In genomic region chr1:183632964-183633363, GRCh38 we compare ENCODE assay signal across 9 cellular contexts. TPM values are rescaled to one million over a fixed set of nuclear protein-coding genes. Genes with fewer than 3 reads are reported as not detected.
DNase-seq lines count a peak whose midpoint lies in the region; ATAC-seq, FAIRE-seq and TF ChIP-seq lines count a peak whose summit lies in the region.
"Had no signal": no experiment of that assay in that cellular context is flagged by ENCODE, and none has a peak within 500 bp of the region (broad histone marks: within the 10 kb centered on the region; RNA-seq: fewer than 3 reads in every experiment).

No MANE protein-coding gene starts in this region.

- H3K79me2 ChIP-seq in HepG2 (ENCODE audit: insufficient read depth, low read length): peaks cover 37% of the 10 kb centered on the region

- FAIRE-seq in HepG2 (lab: Jason Lieb, UNC): no peak

- CTCF ChIA-PET in HepG2 (lab: Yijun Ruan, JAX; ENCODE audit: low intra/inter-chr PET ratio, low total read pairs): interaction anchor here (1.2 kb wide), 1 partner anchor 283 kb away, joined by 3 read pairs; no protein-coding TSS in a partner anchor

- peak overlapping the region; percentile 70 for H3K4me2 ChIP-seq in HepG2 (ENCODE audit: low read depth, low read length)

- no peaks in the 10 kb centered on the region for H3K9me3 Mint-ChIP-seq in activated T-helper 2 cell treated with anti-CD3 and anti-CD28 coated beads, Interferon-gamma antibody, Interleukin-2, Interleukin-4, amounts not matched to agents 10 μg/mL and 5 μg/mL and 100 μg/mL, durations not matched to agents 14 hours and 24 hours and 36 hours

- peaks cover 5% of the 10 kb centered on the region for H3K27me3 Mint-ChIP-seq in activated T-helper 2 cell treated with anti-CD3 and anti-CD28 coated beads, Interferon-gamma antibody, Interleukin-2, Interleukin-4, amounts not matched to agents 10 μg/mL and 5 μg/mL and 100 μg/mL, durations not matched to agents 14 hours and 24 hours and 36 hours (ENCODE audit: low read depth)

- H3K27ac Mint-ChIP-seq in activated T-helper 2 cell treated with anti-CD3 and anti-CD28 coated beads, Interferon-gamma antibody, Interleukin-2, Interleukin-4, amounts not matched to agents 10 μg/mL and 5 μg/mL and 100 μg/mL, durations not matched to agents 14 hours and 24 hours and 36 hours: peak overlapping the region; percentile 93

- H3K4me1 Mint-ChIP-seq in activated T-helper 2 cell treated with anti-CD3 and anti-CD28 coated beads, Interferon-gamma antibody, Interleukin-2, Interleukin-4, amounts not matched to agents 10 μg/mL and 5 μg/mL and 100 μg/mL, durations not matched to agents 14 hours and 24 hours and 36 hours (ENCODE audit: low read depth): peaks cover 52% of the 10 kb centered on the region

- H3K27ac ChIP-seq in right atrium auricular region: peak overlapping the region; percentile 94 to 97
- H3K27ac ChIP-seq in HepG2 (ENCODE audit: extremely low read length, insufficient read depth, low read length): peak overlapping the region; percentile 84
- H3K27ac ChIP-seq in aorta (ENCODE audit: low read depth in 1 of 2, low read length in 2 of 2): peak overlapping the region; percentile 18 to 76

- H3K4me1 ChIP-seq in right atrium auricular region (peaks cover 0 to 53% of the 10 kb centered on the region in 2 donors), HepG2 (ENCODE audit: insufficient read depth, low read length) (peaks cover 47% of the 10 kb centered on the region), aorta (ENCODE audit: control insufficient read depth in 1 of 2, insufficient read depth in 2 of 2, low read length in 2 of 2) (peaks cover 2 to 6% of the 10 kb centered on the region in 2 donors)

- POLR2A ChIA-PET in HepG2 (lab: Yijun Ruan, JAX): no interaction called here

- 35% methylated on average over 1 of the region's 1 CpG for whole genome bisulfite sequencing in HepG2 (ENCODE audit: low lambda C conversion rate)
- WGBS in aorta, 2 donors: 7 to 10% methylated on average over 1 of the region's 1 CpG

- TF ChIP-seq RAD21 in HepG2 (CRISPR knock-in tag; IDR thresholded peaks at IDR 0.05): no peak

- no peaks in the 10 kb centered on the region for H3K9me3 ChIP-seq in right atrium auricular region
- no peaks in the 10 kb centered on the region for H3K9me3 ChIP-seq in HepG2 (ENCODE audit: low read length)
- no peaks in the 10 kb centered on the region for H3K9me3 ChIP-seq in aorta (ENCODE audit: control insufficient read depth, low read length)

- DNase-seq in right atrium auricular region (ENCODE audit: low spot score) (no peak), left cardiac atrium (no peak), HepG2 (ENCODE audit: low spot score) (no peak), aorta (no peak), putamen (ENCODE audit: low spot score) (no peak), NCI-H1092 (lab: John Stamatoyannopoulos, UW) (no peak)
- DNase-seq in activated T-helper 2 cell treated with anti-CD3 and anti-CD28 coated beads, Interferon-gamma antibody, Interleukin-2, Interleukin-4, amounts not matched to agents 10 μg/mL and 5 μg/mL and 100 μg/mL, durations not matched to agents 14 hours and 24 hours and 36 hours (ENCODE audit: low spot score): no peak
- DNase-seq in NK-92 treated with Interleukin-12 subunit alpha and Interleukin-12 subunit beta, amount 100 ng/mL, for 24 hours (lab: John Stamatoyannopoulos, UW): no peak
- DNase-seq: NCI-H345 had no signal

- in situ Hi-C loops in HepG2 (cut with HindIII; ENCODE audit: extremely low pct_ligation_motif_present, low pct_unique_long_range_greater_than_20kb): no loop called here

- H3K4me3 Mint-ChIP-seq in activated T-helper 2 cell treated with anti-CD3 and anti-CD28 coated beads, Interferon-gamma antibody, Interleukin-2, Interleukin-4, amounts not matched to agents 10 μg/mL and 5 μg/mL and 100 μg/mL, durations not matched to agents 14 hours and 24 hours and 36 hours (ENCODE audit: low read depth): peak overlapping the region; percentile 100

- no peak for ATAC-seq in left cardiac atrium
- ATAC-seq in HepG2: no peak
- ATAC-seq in aorta (ENCODE audit: low FRiP score): no peak

- TF ChIP-seq EP300 in HepG2 (IDR thresholded peaks at IDR 0.05; ENCODE audit: low read depth in 2 of 2, low read length in 2 of 2): no peak
- no peak for TF ChIP-seq EP300 in HepG2 (CRISPR knock-in tag; IDR thresholded peaks at IDR 0.05; ENCODE audit: borderline replicate concordance)

- peaks cover 28% of the 10 kb centered on the region for H3K36me3 ChIP-seq in right atrium auricular region
- peaks cover 6 to 22% of the 10 kb centered on the region in 2 experiments for H3K36me3 ChIP-seq in HepG2 (replicated peaks in 1 of 2; ENCODE audit: control insufficient read depth in 1 of 2, insufficient read depth in 2 of 2, low read length in 2 of 2)
- H3K36me3 ChIP-seq in aorta (ENCODE audit: control insufficient read depth in 1 of 2, insufficient read depth in 2 of 2, low read length in 1 of 2): peaks cover 0 to 4% of the 10 kb centered on the region in 2 donors

- BruUV-seq in HepG2 (replicated peaks; lab: Mats Ljungman, UMichigan): no TSS peak

- peaks cover 51% of the 10 kb centered on the region for H3K36me3 Mint-ChIP-seq in activated T-helper 2 cell treated with anti-CD3 and anti-CD28 coated beads, Interferon-gamma antibody, Interleukin-2, Interleukin-4, amounts not matched to agents 10 μg/mL and 5 μg/mL and 100 μg/mL, durations not matched to agents 14 hours and 24 hours and 36 hours (ENCODE audit: low read depth)

- H4K20me1 ChIP-seq in HepG2 (ENCODE audit: insufficient read depth, low read length): peaks cover 2% of the 10 kb centered on the region; the same call in 1 of the 2 replicates

- H3K9ac ChIP-seq in HepG2 (ENCODE audit: insufficient read depth, low read depth, low read length): peak overlapping the region; percentile 38

- H3K4me3 ChIP-seq in right atrium auricular region (peak overlapping the region; percentile 78 to 91), HepG2 (replicated peaks in 1 of 3; ENCODE audit: insufficient read depth in 1 of 3, low read depth in 2 of 3, low read length in 3 of 3) (peak overlapping the region; percentile 25 to 97 (median 36); a peak in 4 of 6 replicates), aorta (ENCODE audit: low read length in 2 of 2) (peak overlapping the region; percentile 60 to 97)

- H3K27me3 ChIP-seq in right atrium auricular region (no peaks in the 10 kb centered on the region), HepG2 (ENCODE audit: control insufficient read depth in 1 of 2, insufficient read depth in 2 of 2, low read length in 2 of 2) (no peaks in the 10 kb centered on the region; a peak in 1 of 5 replicates), aorta (ENCODE audit: control insufficient read depth in 1 of 2, insufficient read depth in 2 of 2, low read length in 1 of 2) (no peaks in the 10 kb centered on the region)

- TF ChIP-seq CTCF in right atrium auricular region (IDR thresholded peaks at IDR 0.05) (no peak), HepG2 (CRISPR knock-in tag; IDR thresholded peaks at IDR 0.05) (no peak)

- intact Hi-C loops in left cardiac atrium (cut with DNase I) (no loop called here), HepG2 (cut with micrococcal nuclease; ENCODE audit: unreplicated experiment) (loop anchor here (10.0 kb wide), 1 partner anchor 52 kb away; no protein-coding TSS in a partner anchor), aorta (cut with DNase I) (loop anchor here in 1 of 2 donors (5.0 kb wide), 1 partner anchor 161 kb away; the partner anchor contains the start of gene SMG7)
- intact Hi-C loops in activated T-helper 2 cell treated with anti-CD3 and anti-CD28 coated beads, Interferon-gamma antibody, Interleukin-2, Interleukin-4, amounts not matched to agents 10 μg/mL and 5 μg/mL and 100 μg/mL, durations not matched to agents 14 hours and 24 hours and 36 hours (cut with micrococcal nuclease): loop anchor here (1.0 to 10.0 kb wide), 5 partner anchors 19 to 1122 kb away; partner anchors contain the start of genes COLGALT2 and EDEM3

- no peak for TF ChIP-seq POLR2A in HepG2 (IDR thresholded peaks at IDR 0.05; ENCODE audit: insufficient read depth in 1 of 2, low read depth in 2 of 2, low read length in 2 of 2)

- H2AFZ ChIP-seq in HepG2 (ENCODE audit: low read length): no peak overlapping the region

RNA-seq across cellular contexts. Expression of gene ARPC5, which starts 2.6 kb away (rescaled TPM):
- total RNA-seq in right atrium auricular region (10 to 100 TPM; 39.2 to 47.0 TPM), left cardiac atrium (10 to 100 TPM; 62.0 to 71.4 TPM), HepG2 (2016; rRNA removed; fragmentation: Illumina TruSeq; extraction: Trizol) (106 and 148 TPM in 2 replicates), aorta (100 to 1,000 TPM; 115 to 131 TPM)
- total RNA-seq in activated T-helper 2 cell treated with anti-CD3 and anti-CD28 coated beads, Interferon-gamma antibody, Interleukin-2, Interleukin-4, amounts not matched to agents 10 μg/mL and 5 μg/mL and 100 μg/mL, durations not matched to agents 14 hours and 24 hours and 36 hours: 160 and 169 TPM in 2 replicates
- total RNA-seq in HepG2 (2016; cell fraction: cytosol; rRNA removed; fragmentation: Illumina TruSeq; extraction: Trizol; ENCODE audit: low read depth): 8.0 and 11.5 TPM in 2 replicates
- 110 and 163 TPM in 2 replicates for total RNA-seq in HepG2 (2016; cell fraction: insoluble cytoplasmic fraction; rRNA removed; fragmentation: Illumina TruSeq; extraction: Trizol)
- total RNA-seq in HepG2 (2016; cell fraction: membrane; rRNA removed; fragmentation: Illumina TruSeq; extraction: Trizol): 39.6 and 47.2 TPM in 2 replicates
- total RNA-seq in HepG2 (2016; cell fraction: nucleus; rRNA removed; fragmentation: Illumina TruSeq; extraction: Trizol): 45.8 TPM in 2 replicates
- polyA plus RNA-seq in HepG2 (2011; rRNA removed) (40.1 and 48.4 TPM in 2 replicates), aorta (100 to 1,000 TPM in 1 of 2 donors, 10 to 100 TPM in 1; 90.6 to 162 TPM)
- polyA plus RNA-seq in HepG2 (2011; cell fraction: cytosol; rRNA removed): 21.1 and 33.4 TPM in 2 replicates
- 7.7 and 10.0 TPM in 2 replicates for polyA plus RNA-seq in HepG2 (2011; cell fraction: nucleus; rRNA removed)
- polyA plus RNA-seq in HepG2 (2012): 50.2 and 53.9 TPM in 2 replicates
- 8.8 and 9.5 TPM in 2 replicates for polyA plus RNA-seq in HepG2 (2016; cell fraction: cytosol; fragmentation: Illumina TruSeq; extraction: Trizol; ENCODE audit: low read depth)
- polyA plus RNA-seq in HepG2 (2016; cell fraction: insoluble cytoplasmic fraction; fragmentation: Illumina TruSeq; extraction: Trizol; ENCODE audit: low read depth): 146 and 157 TPM in 2 replicates
- polyA plus RNA-seq in HepG2 (2016; cell fraction: membrane; fragmentation: Illumina TruSeq; extraction: Trizol; ENCODE audit: low read depth): 29.5 and 30.2 TPM in 2 replicates
- 58.8 and 62.7 TPM in 2 replicates for polyA plus RNA-seq in HepG2 (2016; cell fraction: nucleus; fragmentation: Illumina TruSeq; extraction: Trizol; ENCODE audit: insufficient read depth, low read depth)
- 16.7 and 70.1 TPM in 2 replicates for polyA minus RNA-seq in HepG2 (2011; rRNA and poly(A)+ RNA removed; ENCODE audit: low replicate concordance)
- 28.3 and 29.7 TPM in 2 replicates for polyA minus RNA-seq in HepG2 (2011; cell fraction: cytosol; rRNA and poly(A)+ RNA removed)
- 44.3 and 44.4 TPM in 2 replicates for polyA minus RNA-seq in HepG2 (2011; cell fraction: nucleus; rRNA and poly(A)+ RNA removed)

RNA-seq across cellular contexts. Expression of gene APOBEC4, which starts 20.2 kb away (rescaled TPM):
- not detected for total RNA-seq in right atrium auricular region
- not detected for total RNA-seq in left cardiac atrium
- total RNA-seq in activated T-helper 2 cell treated with anti-CD3 and anti-CD28 coated beads, Interferon-gamma antibody, Interleukin-2, Interleukin-4, amounts not matched to agents 10 μg/mL and 5 μg/mL and 100 μg/mL, durations not matched to agents 14 hours and 24 hours and 36 hours: not detected in 2 replicates
- not detected in 2 replicates for total RNA-seq in HepG2 (2016; rRNA removed; fragmentation: Illumina TruSeq; extraction: Trizol)
- not detected in 2 replicates for total RNA-seq in HepG2 (2016; cell fraction: cytosol; rRNA removed; fragmentation: Illumina TruSeq; extraction: Trizol; ENCODE audit: low read depth)
- total RNA-seq in HepG2 (2016; cell fraction: insoluble cytoplasmic fraction; rRNA removed; fragmentation: Illumina TruSeq; extraction: Trizol): not detected in 2 replicates
- total RNA-seq in HepG2 (2016; cell fraction: membrane; rRNA removed; fragmentation: Illumina TruSeq; extraction: Trizol): not detected in 2 replicates
- total RNA-seq in HepG2 (2016; cell fraction: nucleus; rRNA removed; fragmentation: Illumina TruSeq; extraction: Trizol): not detected in 2 replicates
- not detected in 2 replicates for polyA plus RNA-seq in HepG2 (2011; rRNA removed)
- not detected in 2 replicates for polyA plus RNA-seq in HepG2 (2011; cell fraction: cytosol; rRNA removed)
- not detected in 2 replicates for polyA plus RNA-seq in HepG2 (2011; cell fraction: nucleus; rRNA removed)
- not detected in 2 replicates for polyA plus RNA-seq in HepG2 (2012)
- not detected in 2 replicates for polyA plus RNA-seq in HepG2 (2016; cell fraction: cytosol; fragmentation: Illumina TruSeq; extraction: Trizol; ENCODE audit: low read depth)
- not detected in 2 replicates for polyA plus RNA-seq in HepG2 (2016; cell fraction: insoluble cytoplasmic fraction; fragmentation: Illumina TruSeq; extraction: Trizol; ENCODE audit: low read depth)
- polyA plus RNA-seq in HepG2 (2016; cell fraction: membrane; fragmentation: Illumina TruSeq; extraction: Trizol; ENCODE audit: low read depth): not detected in 2 replicates
- not detected in 2 replicates for polyA plus RNA-seq in HepG2 (2016; cell fraction: nucleus; fragmentation: Illumina TruSeq; extraction: Trizol; ENCODE audit: insufficient read depth, low read depth)
- polyA minus RNA-seq in HepG2 (2011; rRNA and poly(A)+ RNA removed; ENCODE audit: low replicate concordance): not detected in 2 replicates
- not detected in 2 replicates for polyA minus RNA-seq in HepG2 (2011; cell fraction: cytosol; rRNA and poly(A)+ RNA removed)
- polyA minus RNA-seq in HepG2 (2011; cell fraction: nucleus; rRNA and poly(A)+ RNA removed): not detected in 2 replicates
- not detected for total RNA-seq in aorta
- not detected for polyA plus RNA-seq in aorta

RNA-seq across cellular contexts. Expression of gene NCF2, which starts 42.7 kb away (rescaled TPM):
- total RNA-seq in right atrium auricular region (10 to 100 TPM in 1 of 2 donors, 1 to 10 TPM in 1; 3.2 to 10.7 TPM), left cardiac atrium (10 to 100 TPM in 1 of 2 donors, 1 to 10 TPM in 1; 9.7 to 16.0 TPM), HepG2 (2016; rRNA removed; fragmentation: Illumina TruSeq; extraction: Trizol) (0.46 and 1.1 TPM in 2 replicates), aorta (10 to 100 TPM; 17.0 to 28.0 TPM)
- 2.2 and 2.6 TPM in 2 replicates for total RNA-seq in activated T-helper 2 cell treated with anti-CD3 and anti-CD28 coated beads, Interferon-gamma antibody, Interleukin-2, Interleukin-4, amounts not matched to agents 10 μg/mL and 5 μg/mL and 100 μg/mL, durations not matched to agents 14 hours and 24 hours and 36 hours
- total RNA-seq in HepG2 (2016; cell fraction: cytosol; rRNA removed; fragmentation: Illumina TruSeq; extraction: Trizol; ENCODE audit: low read depth): 0.26 and 0.30 TPM in 2 replicates
- total RNA-seq in HepG2 (2016; cell fraction: insoluble cytoplasmic fraction; rRNA removed; fragmentation: Illumina TruSeq; extraction: Trizol): 0.37 and 0.41 TPM in 2 replicates
- 0.14 and 0.19 TPM in 2 replicates for total RNA-seq in HepG2 (2016; cell fraction: membrane; rRNA removed; fragmentation: Illumina TruSeq; extraction: Trizol)
- total RNA-seq in HepG2 (2016; cell fraction: nucleus; rRNA removed; fragmentation: Illumina TruSeq; extraction: Trizol): not detected in 2 replicates
- polyA plus RNA-seq in HepG2 (2011; rRNA removed) (0.18 and 0.25 TPM in 2 replicates), aorta (10 to 100 TPM in 1 of 2 donors, 1 to 10 TPM in 1; 2.2 to 19.8 TPM)
- polyA plus RNA-seq in HepG2 (2011; cell fraction: cytosol; rRNA removed): 0.50 and 0.68 TPM in 2 replicates
- polyA plus RNA-seq in HepG2 (2011; cell fraction: nucleus; rRNA removed): 0.10 and 0.35 TPM in 2 replicates
- polyA plus RNA-seq in HepG2 (2012): 0.21 and 0.25 TPM in 2 replicates
- 0.14 and 0.24 TPM in 2 replicates for polyA plus RNA-seq in HepG2 (2016; cell fraction: cytosol; fragmentation: Illumina TruSeq; extraction: Trizol; ENCODE audit: low read depth)
- polyA plus RNA-seq in HepG2 (2016; cell fraction: insoluble cytoplasmic fraction; fragmentation: Illumina TruSeq; extraction: Trizol; ENCODE audit: low read depth): 0.27 and 1.4 TPM in 2 replicates
- 0.43 and 0.53 TPM in 2 replicates for polyA plus RNA-seq in HepG2 (2016; cell fraction: membrane; fragmentation: Illumina TruSeq; extraction: Trizol; ENCODE audit: low read depth)
- polyA plus RNA-seq in HepG2 (2016; cell fraction: nucleus; fragmentation: Illumina TruSeq; extraction: Trizol; ENCODE audit: insufficient read depth, low read depth): 0.72 TPM in 1 of 2 replicates, not detected in the other
- 3.3 TPM in 1 of 2 replicates, not detected in the other for polyA minus RNA-seq in HepG2 (2011; rRNA and poly(A)+ RNA removed; ENCODE audit: low replicate concordance)
- polyA minus RNA-seq in HepG2 (2011; cell fraction: cytosol; rRNA and poly(A)+ RNA removed): not detected in 2 replicates
- polyA minus RNA-seq in HepG2 (2011; cell fraction: nucleus; rRNA and poly(A)+ RNA removed): not detected in 2 replicates

Comparison
In these comparisons a context has a peak if more than half of its experiments do, and no peak if none do; other contexts are left out.
1. intact Hi-C loops: an anchor here in activated T-helper 2 cell treated with anti-CD3 and anti-CD28 coated beads, Interferon-gamma antibody, Interleukin-2, Interleukin-4, amounts not matched to agents 10 μg/mL and 5 μg/mL and 100 μg/mL, durations not matched to agents 14 hours and 24 hours and 36 hours (1.0 to 10.0 kb wide) and HepG2 (10.0 kb wide); none called in left cardiac atrium.